Comparison of ENCODE assay signal across 8 cellular contexts in genomic region chr10:6920072-6921019, GRCh38.
DNase-seq lines count a peak whose midpoint lies in the region; ATAC-seq and TF ChIP-seq lines count a peak whose summit lies in the region.

No MANE protein-coding gene starts in this region.

- H3K27ac ChIP-seq in layer of hippocampus (ENCODE audit: low read depth, low read length): peak overlapping the region; percentile 12

- peaks cover 3% of the 10 kb centered on the region; the same call in 1 of the 2 replicates for H3K36me3 Mint-ChIP-seq in WTC11

- POLR2A ChIA-PET in WTC11 (lab: Charles Lee): interaction anchor here (0.6 to 0.7 kb wide), 2 partner anchors 182 to 685 kb away, joined by 4 to 5 read pairs; no protein-coding TSS in a partner anchor

- TF ChIP-seq CTCF in GM12872 (IDR thresholded peaks at IDR 0.05; ENCODE audit: insufficient read depth, low read depth, low read length) (peak; percentile 91), WTC11 (IDR thresholded peaks at IDR 0.05) (peak; percentile 42)

- no peak overlapping the region for H3K27ac Mint-ChIP-seq in WTC11

- H3K4me1 Mint-ChIP-seq in WTC11: peaks cover 15% of the 10 kb centered on the region

- H3K4me3 Mint-ChIP-seq in WTC11: no peak overlapping the region

- peak; percentile 99 for ATAC-seq in WTC11

- DNase-seq in H7 (peak; percentile 62), LoVo (ENCODE audit: low spot score) (peak; percentile 15), WTC11 (ENCODE audit: low spot score) (peak; percentile 83), T47D (ENCODE audit: low read depth in 1 of 2, low spot score in 1 of 2) (peak; percentile 67 to 82), NCI-H2196 (lab: John Stamatoyannopoulos, UW; ENCODE audit: unreplicated experiment) (no peak)
- peak; percentile 83 for DNase-seq in stimulated activated CD4-positive, alpha-beta T cell treated with anti-CD3 and anti-CD28 coated beads, Interleukin-4, amount 100 ng/mL, for 1 hour

- H3K36me3 ChIP-seq in H7 (replicated peaks; ENCODE audit: control insufficient read depth, insufficient read depth, low read length): no peaks in the 10 kb centered on the region

- CTCF ChIA-PET in WTC11 (lab: Charles Lee): interaction anchor here (0.5 to 3.9 kb wide), 38 partner anchors 9 to 551 kb away, joined by 3 to 26 read pairs (median 4); partner anchors contain the start of gene SFMBT2

- in situ Hi-C loops in T47D (cut with HindIII; ENCODE audit: low pct_unique_long_range_greater_than_20kb, low sequenced_read_pairs): no loop called here

- peaks cover 11% of the 10 kb centered on the region; the same call in 1 of the 2 replicates for H3K9me3 Mint-ChIP-seq in WTC11

- H3K27me3 ChIP-seq in H7 (ENCODE audit: control insufficient read depth, insufficient read depth, low read length) (no peaks in the 10 kb centered on the region), layer of hippocampus (ENCODE audit: control insufficient read depth, insufficient read depth, low read length) (no peaks in the 10 kb centered on the region)

- peaks cover 4% of the 10 kb centered on the region; the same call in 1 of the 2 replicates for H3K27me3 Mint-ChIP-seq in WTC11 (ENCODE audit: low read depth)

- no peak overlapping the region for H3K4me3 ChIP-seq in H7 (ENCODE audit: insufficient read depth, low read depth, low read length)

TF ChIP-seq in WTC11, 78 proteins besides CTCF, POLR2A, EP300 and RAD21:
- no peak for TF ChIP-seq MYBL2 (CRISPR knock-in tag; IDR thresholded peaks at IDR 0.05)
- TF ChIP-seq, protein P1, sequence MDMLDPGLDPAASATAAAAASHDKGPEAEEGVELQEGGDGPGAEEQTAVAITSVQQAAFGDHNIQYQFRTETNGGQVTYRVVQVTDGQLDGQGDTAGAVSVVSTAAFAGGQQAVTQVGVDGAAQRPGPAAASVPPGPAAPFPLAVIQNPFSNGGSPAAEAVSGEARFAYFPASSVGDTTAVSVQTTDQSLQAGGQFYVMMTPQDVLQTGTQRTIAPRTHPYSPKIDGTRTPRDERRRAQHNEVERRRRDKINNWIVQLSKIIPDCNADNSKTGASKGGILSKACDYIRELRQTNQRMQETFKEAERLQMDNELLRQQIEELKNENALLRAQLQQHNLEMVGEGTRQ (CRISPR knock-in tag; IDR thresholded peaks at IDR 0.05): 0 out of 2 replicates have a peak, but pooled peaks have one; percentile 12
